ENCODE assay signal across 29 cellular contexts in genomic region chr10:108980869-108981268, GRCh38.
DNase-seq lines count a peak whose midpoint lies in the region; ATAC-seq and TF ChIP-seq lines count a peak whose summit lies in the region.
"Had no signal": no experiment of that assay in that cellular context is flagged by ENCODE, and none has a peak within 500 bp of the region (broad histone marks: within the 10 kb centered on the region; RNA-seq: fewer than 3 reads in every experiment).

No MANE protein-coding gene starts in this region.

- ATAC-seq in SK-N-SH treated with all-trans-retinoic acid at 6 μM for 48 hours (no peak), HG02870 (IDR thresholded peaks at IDR 0.05; ENCODE audit: unreplicated experiment) (no peak)
- ATAC-seq: A549; CD8-positive, alpha-beta T cell had no signal

- no peaks in the 10 kb centered on the region for H3K79me2 ChIP-seq in SK-N-SH (ENCODE audit: insufficient read depth)

- DNase-seq in SK-N-SH (peak; percentile 2), SK-N-DZ (ENCODE audit: low spot score) (peak; percentile 48)
- DNase-seq: 8988T; ACHN; AML-193; BE2C; C1 segment of cervical spinal cord; Caco-2; Calu3; CD4-positive, alpha-beta memory T cell; CD4-positive, alpha-beta T cell; CD4-positive, CD25-positive, alpha-beta regulatory T cell; CD8-positive, alpha-beta memory T cell; CD8-positive, alpha-beta T cell; COR-L47; DMS 273 treated with DMSO at 0.1 percent for 48 hours; DMS153; DMS53; DMS79; DMS79 treated with DMSO at 0.1 percent for 48 hours; DND-41; EL had no signal

- H4K20me1 ChIP-seq in SK-N-SH (ENCODE audit: insufficient read depth), result no peaks in the 10 kb centered on the region
- H4K20me1 ChIP-seq: BLaER1; BLaER1 treated with 17β-estradiol and CSF1 and Interleukin-3, amounts not matched to agents 10 nM and 100 nM had no signal

- no peak overlapping the region for H3K9ac ChIP-seq in SK-N-SH
- H3K9ac ChIP-seq: BLaER1; BLaER1 treated with 17β-estradiol and CSF1 and Interleukin-3, amounts not matched to agents 10 nM and 100 nM had no signal

- CTCF ChIA-PET in SK-N-SH (lab: Yijun Ruan, JAX), result interaction anchor here (0.6 kb wide), 1 partner anchor 227 kb away, joined by 3 read pairs; no protein-coding TSS in a partner anchor

- no peak for TF ChIP-seq CTCF in SK-N-SH (IDR thresholded peaks at IDR 0.05)

- H3K27ac ChIP-seq in SK-N-SH (ENCODE audit: low read depth in 2 of 2, low read length in 1 of 2), result no peak overlapping the region
- H3K27ac ChIP-seq: 22Rv1; A549; BLaER1; BLaER1 treated with 17β-estradiol and CSF1 and Interleukin-3, amounts not matched to agents 10 nM and 100 nM; C4-2B had no signal

- no peaks in the 10 kb centered on the region; a peak in 2 of 4 replicates for H3K4me1 ChIP-seq in SK-N-SH (ENCODE audit: control insufficient read depth in 1 of 2, insufficient read depth in 2 of 2, low read depth in 1 of 2, low read length in 1 of 2)
- H3K4me1 ChIP-seq: A549; BE2C; BLaER1; BLaER1 treated with 17β-estradiol and CSF1 and Interleukin-3, amounts not matched to agents 10 nM and 100 nM; Caco-2 had no signal

- H3K4me2 ChIP-seq in SK-N-SH, result no peak overlapping the region
- H3K4me2 ChIP-seq: A549; BLaER1; BLaER1 treated with 17β-estradiol and CSF1 and Interleukin-3, amounts not matched to agents 10 nM and 100 nM had no signal

- H3K4me3 ChIP-seq in SK-N-SH (ENCODE audit: low read depth in 2 of 2, low read length in 1 of 2), result no peak overlapping the region
- H3K4me3 ChIP-seq: A549; BLaER1; BLaER1 treated with 17β-estradiol and CSF1 and Interleukin-3, amounts not matched to agents 10 nM and 100 nM had no signal

- H3K9me3 ChIP-seq in SK-N-SH, result no peaks in the 10 kb centered on the region
- H3K9me3 ChIP-seq: A549, BE2C, BLaER1 had no signal

- TF ChIP-seq RAD21 in SK-N-SH (IDR thresholded peaks at IDR 0.05; ENCODE audit: low read length), result no peak

- no peak overlapping the region for H2AFZ ChIP-seq in SK-N-SH (ENCODE audit: low read depth)

- POLR2A ChIA-PET in SK-N-SH (lab: Yijun Ruan, JAX), result no interaction called here

- no peaks in the 10 kb centered on the region for H3K36me3 ChIP-seq in SK-N-SH (replicated peaks in 1 of 2; ENCODE audit: control insufficient read depth in 1 of 2, insufficient read depth in 2 of 2, low read length in 1 of 2)
- H3K36me3 ChIP-seq: BE2C; BLaER1; BLaER1 treated with 17β-estradiol and CSF1 and Interleukin-3, amounts not matched to agents 10 nM and 100 nM had no signal

- H3F3A ChIP-seq in SK-N-SH (replicated peaks; ENCODE audit: insufficient read depth), result no peaks in the 10 kb centered on the region

- no peaks in the 10 kb centered on the region for H3K27me3 ChIP-seq in SK-N-SH (ENCODE audit: insufficient read depth)
- H3K27me3 ChIP-seq: BLaER1; BLaER1 treated with 17β-estradiol and CSF1 and Interleukin-3, amounts not matched to agents 10 nM and 100 nM had no signal

- no peak; a peak in 1 of 4 replicates for TF ChIP-seq EP300 in SK-N-SH (IDR thresholded peaks at IDR 0.05; ENCODE audit: borderline replicate concordance in 1 of 2, low read depth in 1 of 2, low read length in 1 of 2)

- H3K9me2 ChIP-seq in SK-N-SH, result no peaks in the 10 kb centered on the region

TF ChIP-seq in SK-N-SH, 30 proteins besides CTCF, POLR2A, EP300 and RAD21:
- TF ChIP-seq ELF1 (IDR thresholded peaks at IDR 0.05), result no peak
- peak; percentile 54; the same call in 1 of the 2 replicates for TF ChIP-seq GATA2 (CRISPR knock-in tag; IDR thresholded peaks at IDR 0.05)

TF ChIP-seq in SK-N-SH treated with all-trans-retinoic acid at 6 μM for 48 hours, 23 proteins besides CTCF, POLR2A, EP300 and RAD21:
- TF ChIP-seq RARB (CRISPR knock-in tag; IDR thresholded peaks at IDR 0.05) (no peak), PPARA (CRISPR knock-in tag; IDR thresholded peaks at IDR 0.05; ENCODE audit: borderline replicate concordance) (no peak)
